Comparison of ENCODE assay signal across 9 cellular contexts in the genomic region with DNA sequence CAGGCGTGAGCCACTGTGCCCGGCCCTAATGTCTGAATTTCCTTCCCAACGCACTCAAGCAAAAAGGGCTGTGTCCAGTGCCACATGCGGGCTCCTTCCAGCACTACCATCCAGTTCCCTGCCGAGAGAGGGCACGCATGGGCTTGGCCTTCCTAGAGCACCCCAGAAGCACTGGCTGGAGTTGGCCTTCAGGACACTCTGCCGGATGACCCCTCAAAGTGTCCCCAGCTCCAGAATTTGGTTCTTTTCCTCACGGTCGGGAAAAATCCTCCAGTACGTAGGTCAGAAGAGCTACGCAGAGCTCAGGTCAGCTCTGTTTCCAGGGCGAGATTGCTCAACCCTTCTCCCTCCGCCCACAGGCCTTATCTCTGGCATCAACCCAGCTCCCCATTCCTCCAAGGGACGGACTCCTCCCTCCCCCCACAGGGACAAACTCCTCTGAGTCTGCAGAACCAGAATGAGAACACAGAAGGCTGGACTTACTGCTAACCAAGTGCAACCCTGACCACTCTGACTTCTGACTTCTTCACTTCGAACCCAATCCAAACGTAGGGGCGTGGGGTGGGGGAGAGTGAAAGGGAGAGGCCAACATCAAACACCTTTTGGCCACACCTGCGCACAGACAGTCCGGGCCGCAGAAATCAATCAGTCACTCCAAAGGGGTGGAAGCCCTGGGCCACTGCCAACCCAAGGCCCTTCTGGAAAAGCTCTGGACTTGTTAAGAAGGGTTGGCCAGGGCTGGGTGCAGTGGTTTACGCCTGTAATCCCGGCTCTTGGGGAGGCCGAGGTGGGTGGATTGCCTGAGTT. TPM values are rescaled to one million over a fixed set of nuclear protein-coding genes. Genes with fewer than 3 reads are reported as not detected.
A peak's percentile ranks its signal among the peaks of the same experiment; 100 is the strongest.
DNase-seq lines count a peak whose midpoint lies in the region; ATAC-seq, FAIRE-seq and TF ChIP-seq lines count a peak whose summit lies in the region.
"Had no signal": no experiment of that assay in that cellular context is flagged by ENCODE, and none has a peak within 500 bp of the region (broad histone marks: within the 10 kb centered on the region; RNA-seq: fewer than 3 reads in every experiment).

No MANE protein-coding gene starts in this region.

- no peaks in the 10 kb centered on the region for H3K27me3 ChIP-seq in PC-3 (ENCODE audit: low read length)
- H3K27me3 ChIP-seq in endothelial cell of umbilical vein (ENCODE audit: control insufficient read depth in 2 of 2, insufficient read depth in 2 of 2, low read length in 2 of 2): no peaks in the 10 kb centered on the region
- H3K27me3 ChIP-seq: foreskin keratinocyte had no signal

- H3K9me3 ChIP-seq in PC-3 (ENCODE audit: low read length) (no peaks in the 10 kb centered on the region), endothelial cell of umbilical vein (replicated peaks; ENCODE audit: control insufficient read depth, insufficient read depth, low read length) (no peaks in the 10 kb centered on the region), OCI-LY7 (ENCODE audit: low read length) (no peaks in the 10 kb centered on the region)

- H3K36me3 Mint-ChIP-seq in nephron (ENCODE audit: low read depth) (peaks cover 15% of the 10 kb centered on the region), T-cell (no peaks in the 10 kb centered on the region)

- DNase-seq in AG08396 (ENCODE audit: low spot score): peak; percentile 75
- DNase-seq in PC-3: peak; percentile 95
- DNase-seq in endothelial cell of umbilical vein (ENCODE audit: low read depth, low spot score): peak; percentile 68
- no peak for DNase-seq in T-cell
- no peak for DNase-seq in activated CD8-positive, alpha-beta memory T cell treated with anti-CD3 and anti-CD28 coated beads for 24 hours
- DNase-seq in OCI-LY7 (ENCODE audit: low spot score): no peak

- TF ChIP-seq POLR2A in endothelial cell of umbilical vein (IDR thresholded peaks at IDR 0.05; ENCODE audit: low read depth, low read length): no peak

- no peaks in the 10 kb centered on the region for H3K9me1 ChIP-seq in endothelial cell of umbilical vein (replicated peaks; ENCODE audit: control insufficient read depth, extremely low read depth, insufficient read depth, low read length)

- POLR2A ChIA-PET in PC-3 (lab: Charles Lee; ENCODE audit: unreplicated experiment): interaction anchor here (0.6 kb wide), 1 partner anchor 1873 kb away, joined by 5 read pairs; no protein-coding TSS in a partner anchor
- POLR2A ChIA-PET in endothelial cell of umbilical vein (lab: Charles Lee): no interaction called here
- POLR2A ChIA-PET in T-cell (lab: Charles Lee): no interaction called here
- POLR2A ChIA-PET in OCI-LY7 (lab: Charles Lee): interaction anchor here (0.7 kb wide), 1 partner anchor 411 kb away, joined by 6 read pairs; no protein-coding TSS in a partner anchor

- CTCF ChIA-PET in PC-3 (lab: Charles Lee) (interaction anchor here (0.6 to 0.9 kb wide), 2 partner anchors 12 to 62 kb away, joined by 3 to 8 read pairs; no protein-coding TSS in a partner anchor), endothelial cell of umbilical vein (lab: Charles Lee) (interaction anchor here (0.7 to 6.5 kb wide), 9 partner anchors 9 to 580 kb away, joined by 3 to 70 read pairs (median 7); a partner anchor contains a TSS), T-cell (lab: Charles Lee) (no interaction called here), OCI-LY7 (lab: Charles Lee; ENCODE audit: unreplicated experiment) (no interaction called here)

- TF ChIP-seq CTCF in PC-3 (conservative IDR thresholded peaks at IDR 0.05; ENCODE audit: low read depth, low read length): no peak
- no peak for TF ChIP-seq CTCF in endothelial cell of umbilical vein (IDR thresholded peaks at IDR 0.05; ENCODE audit: extremely low read depth in 1 of 2, insufficient read depth in 1 of 2, low read depth in 1 of 2, low read length in 2 of 2)
- no peak for TF ChIP-seq CTCF in nephron (IDR thresholded peaks at IDR 0.05; ENCODE audit: unreplicated experiment in 3 of 3)
- no peak for TF ChIP-seq CTCF in OCI-LY7 (conservative IDR thresholded peaks at IDR 0.05; ENCODE audit: low read length)

- H4K20me1 ChIP-seq in PC-3 (ENCODE audit: low read length): peaks cover 12% of the 10 kb centered on the region
- no peaks in the 10 kb centered on the region for H4K20me1 ChIP-seq in endothelial cell of umbilical vein (replicated peaks; ENCODE audit: control insufficient read depth, extremely low read depth, insufficient read depth, low read length)
- H4K20me1 ChIP-seq in OCI-LY7 (ENCODE audit: insufficient read depth, low read length): no peaks in the 10 kb centered on the region

- H3K27ac Mint-ChIP-seq in nephron (peak overlapping the region; percentile 92 to 99 (median 97)), T-cell (no peak overlapping the region)

- H3K79me2 ChIP-seq in PC-3 (ENCODE audit: low read length) (peaks cover 86% of the 10 kb centered on the region), endothelial cell of umbilical vein (ENCODE audit: control insufficient read depth, insufficient read depth, low read length) (peaks cover 65% of the 10 kb centered on the region), OCI-LY7 (ENCODE audit: insufficient read depth, low read depth, low read length) (no peaks in the 10 kb centered on the region)

- peaks cover 5% of the 10 kb centered on the region for H3K27me3 Mint-ChIP-seq in nephron (ENCODE audit: low read depth)
- H3K27me3 Mint-ChIP-seq in T-cell: peaks cover 2 to 3% of the 10 kb centered on the region in 2 donors

- no peak for ATAC-seq in PC-3
- ATAC-seq in T-cell (replicated peaks in 1 of 4): no peak
- no peak for ATAC-seq in HG03108 (IDR thresholded peaks at IDR 0.05; ENCODE audit: unreplicated experiment)
- ATAC-seq: foreskin keratinocyte had no signal

- H3K9me2 ChIP-seq in PC-3 (replicated peaks; ENCODE audit: low read length): no peaks in the 10 kb centered on the region
- H3K9me2 ChIP-seq in OCI-LY7 (ENCODE audit: insufficient read depth, low read length): no peaks in the 10 kb centered on the region

- intact Hi-C loops in PC-3 (cut with micrococcal nuclease): loop anchor here (5.0 to 10.0 kb wide), 2 partner anchors 51 to 897 kb away; partner anchors contain the start of gene RPL38
- intact Hi-C loops in endothelial cell of umbilical vein (cut with micrococcal nuclease): loop anchor here (10.0 kb wide), 1 partner anchor 403 kb away; no protein-coding TSS in a partner anchor
- intact Hi-C loops in OCI-LY7 (cut with micrococcal nuclease; ENCODE audit: unreplicated experiment): no loop called here

- H3K4me1 Mint-ChIP-seq in nephron (peaks cover 60% of the 10 kb centered on the region), T-cell (peaks cover 11 to 15% (median 13%) of the 10 kb centered on the region in 3 donors)

- peak overlapping the region; percentile 100 for H3K4me2 ChIP-seq in PC-3 (ENCODE audit: low read length)
- peak overlapping the region; percentile 29 for H3K4me2 ChIP-seq in endothelial cell of umbilical vein (ENCODE audit: insufficient read depth, low read length)
- no peak overlapping the region for H3K4me2 ChIP-seq in OCI-LY7 (ENCODE audit: low read length)

- H3K36me3 ChIP-seq in PC-3 (ENCODE audit: low read depth, low read length) (0 out of 2 replicates have a peak, but pooled peaks cover 7% of the 10 kb centered on the region), endothelial cell of umbilical vein (ENCODE audit: control insufficient read depth in 2 of 2, extremely low read depth in 1 of 2, insufficient read depth in 2 of 2, low read length in 2 of 2) (no peaks in the 10 kb centered on the region), OCI-LY7 (ENCODE audit: insufficient read depth, low read length) (no peaks in the 10 kb centered on the region)

- H3K4me3 ChIP-seq in PC-3 (ENCODE audit: low read length) (peak overlapping the region; percentile 44), endothelial cell of umbilical vein (replicated peaks in 1 of 3; ENCODE audit: insufficient read depth in 1 of 3, low read depth in 1 of 3, low read length in 3 of 3) (no peak overlapping the region), OCI-LY7 (ENCODE audit: low read depth, low read length, poor library complexity, severe bottlenecking) (no peak overlapping the region)

- H3K9me3 Mint-ChIP-seq in nephron (no peaks in the 10 kb centered on the region), T-cell (no peaks in the 10 kb centered on the region)

- BruUV-seq in PC-3 (replicated peaks; lab: Mats Ljungman, UMichigan) (TSS peak; percentile 0), endothelial cell of umbilical vein (replicated peaks; lab: Mats Ljungman, UMichigan) (no TSS peak), OCI-LY7 (replicated peaks; lab: Mats Ljungman, UMichigan) (no TSS peak)

- H3K4me3 Mint-ChIP-seq in nephron (peak overlapping the region; percentile 76 to 84 (median 83)), T-cell (no peak overlapping the region)

- H3F3A ChIP-seq in PC-3 (ENCODE audit: low read length, unreplicated experiment): no peaks in the 10 kb centered on the region

- H3K4me1 ChIP-seq in PC-3 (ENCODE audit: insufficient read depth, low read length) (peaks cover 73% of the 10 kb centered on the region), endothelial cell of umbilical vein (ENCODE audit: control insufficient read depth, extremely low read depth, insufficient read depth, low read length) (peaks cover 61% of the 10 kb centered on the region), OCI-LY7 (ENCODE audit: insufficient read depth, low read length, poor library complexity, severe bottlenecking) (no peaks in the 10 kb centered on the region)

- no peak overlapping the region for H2AFZ ChIP-seq in PC-3 (ENCODE audit: low read length)
- H2AFZ ChIP-seq in endothelial cell of umbilical vein (ENCODE audit: low read depth, low read length): no peak overlapping the region
- no peak overlapping the region for H2AFZ ChIP-seq in OCI-LY7 (ENCODE audit: low read length)

- H3K27ac ChIP-seq in PC-3 (ENCODE audit: low read length): peak overlapping the region; percentile 52
- H3K27ac ChIP-seq in endothelial cell of umbilical vein (ENCODE audit: insufficient read depth, low read depth, low read length): peak overlapping the region; percentile 2
- no peak overlapping the region for H3K27ac ChIP-seq in OCI-LY7 (ENCODE audit: low read depth, low read length, poor library complexity, severe bottlenecking)
- H3K27ac ChIP-seq: foreskin keratinocyte had no signal

- H3K9ac ChIP-seq in PC-3 (ENCODE audit: low read length) (peak overlapping the region; percentile 2), endothelial cell of umbilical vein (replicated peaks; ENCODE audit: extremely low read depth, insufficient read depth, low read length) (no peak overlapping the region)

- peak; percentile 73 for FAIRE-seq in endothelial cell of umbilical vein (lab: Jason Lieb, UNC)

- dilution Hi-C loops in endothelial cell of umbilical vein (cut with MboI; ENCODE audit: extremely low pct_ligation_motif_present, low sequenced_read_pairs): no loop called here

RNA-seq across cellular contexts. Expression of gene CDC42EP4, which starts 3.6 kb away (rescaled TPM):
- total RNA-seq in PC-3 (2014; rRNA removed) (83.1 and 109 TPM in 2 replicates), endothelial cell of umbilical vein (18.8 and 19.6 TPM in 2 replicates), T-cell (1 to 10 TPM; 1.1 to 3.7 (median 1.3) TPM), OCI-LY7 (2022) (not detected in 2 replicates)
- 11.4 and 13.7 TPM in 2 replicates for polyA plus RNA-seq in endothelial cell of umbilical vein
- 8.4 and 10.7 TPM in 2 replicates for polyA plus RNA-seq in endothelial cell of umbilical vein (2011; cell fraction: cytosol; rRNA removed)
- 5.4 and 6.5 TPM in 2 replicates for polyA plus RNA-seq in endothelial cell of umbilical vein (2011; cell fraction: nucleus; rRNA removed)
- polyA plus RNA-seq in endothelial cell of umbilical vein (2012): 13.3 and 15.1 TPM in 2 replicates
- 10.6 and 11.7 TPM in 2 replicates for polyA minus RNA-seq in endothelial cell of umbilical vein
- polyA minus RNA-seq in endothelial cell of umbilical vein (2011; cell fraction: cytosol; rRNA and poly(A)+ RNA removed): 49.1 TPM
- polyA minus RNA-seq in endothelial cell of umbilical vein (2011; cell fraction: nucleus; rRNA and poly(A)+ RNA removed): 11.9 and 14.1 TPM in 2 replicates
- total RNA-seq in OCI-LY7 (2014; rRNA removed; shearing (Covaris generic)): not detected in 2 replicates

RNA-seq across cellular contexts. Expression of gene CPSF4L, which starts 46.5 kb away (rescaled TPM):
- total RNA-seq in PC-3 (2014; rRNA removed) (not detected in 2 replicates), endothelial cell of umbilical vein (not detected in 2 replicates), T-cell (not detected), OCI-LY7 (2022) (not detected in 2 replicates)
- not detected in 2 replicates for polyA plus RNA-seq in endothelial cell of umbilical vein
- not detected in 2 replicates for polyA plus RNA-seq in endothelial cell of umbilical vein (2011; cell fraction: cytosol; rRNA removed)
- polyA plus RNA-seq in endothelial cell of umbilical vein (2011; cell fraction: nucleus; rRNA removed): not detected in 2 replicates
- not detected in 2 replicates for polyA plus RNA-seq in endothelial cell of umbilical vein (2012)
- polyA minus RNA-seq in endothelial cell of umbilical vein: not detected in 2 replicates
- polyA minus RNA-seq in endothelial cell of umbilical vein (2011; cell fraction: cytosol; rRNA and poly(A)+ RNA removed): not detected
- not detected in 2 replicates for polyA minus RNA-seq in endothelial cell of umbilical vein (2011; cell fraction: nucleus; rRNA and poly(A)+ RNA removed)
- total RNA-seq in OCI-LY7 (2014; rRNA removed; shearing (Covaris generic)): not detected in 2 replicates
- total RNA-seq: foreskin keratinocyte had no signal
- polyA plus RNA-seq: foreskin keratinocyte had no signal

Comparison
In these comparisons a context has a peak if more than half of its experiments do, and no peak if none do; other contexts are left out.
1. DNase-seq: peak in AG08396 (single experiment), PC-3 (single experiment) and endothelial cell of umbilical vein (single experiment); none in T-cell (0 of 34), activated CD8-positive, alpha-beta memory T cell treated with anti-CD3 and anti-CD28 coated beads for 24 hours (single experiment) and OCI-LY7 (single experiment).
2. H3K27ac Mint-ChIP-seq: peak in nephron (3 of 3); none in T-cell (0 of 2).
3. H3K4me3 Mint-ChIP-seq: peak in nephron (3 of 3); none in T-cell (0 of 3).
4. CTCF ChIA-PET loops: an anchor here in PC-3 (0.6 to 0.9 kb wide) and endothelial cell of umbilical vein (0.7 to 6.5 kb wide); none called in T-cell and OCI-LY7.
5. POLR2A ChIA-PET loops: an anchor here in PC-3 (0.6 kb wide) and OCI-LY7 (0.7 kb wide); none called in endothelial cell of umbilical vein and T-cell.